In genomic region chr1:12613180-12613579, GRCh38 we compare ENCODE assay signal across 19 cellular contexts. TPM values are rescaled to one million over a fixed set of nuclear protein-coding genes. Genes with fewer than 3 reads are reported as not detected.
DNase-seq lines count a peak whose midpoint lies in the region; ATAC-seq and TF ChIP-seq lines count a peak whose summit lies in the region.
"Had no signal": no experiment of that assay in that cellular context is flagged by ENCODE, and none has a peak within 500 bp of the region (broad histone marks: within the 10 kb centered on the region; RNA-seq: fewer than 3 reads in every experiment).

No MANE protein-coding gene starts in this region.

- H3K36me3 ChIP-seq in IMR-90 (ENCODE audit: control insufficient read depth, insufficient read depth, low read length) (peaks cover 13% of the 10 kb centered on the region), stomach (peaks cover 10 to 46% (median 34%) of the 10 kb centered on the region in 4 donors)
- H3K36me3 ChIP-seq: WERI-Rb-1 had no signal

- CTCF ChIA-PET in IMR-90 (lab: Yijun Ruan, JAX) = interaction anchor here (0.7 kb wide), 1 partner anchor 57 kb away, joined by 3 read pairs; no protein-coding TSS in a partner anchor

- DNase-seq in IMR-90 (no peak), immature natural killer cell (no peak), stomach (no peak), omental fat pad (ENCODE audit: low spot score) (no peak), 8988T (no peak)
- no peak for DNase-seq in activated T-helper 1 cell treated with anti-CD3 and anti-CD28 coated beads, Interleukin-12 subunit alpha, Interleukin-12 subunit beta, Interleukin-2, Interleukin-4 antibody, amounts not matched to agents 30 ng/mL and 10 ng/mL and 1 ng/mL, durations not matched to agents 14 hours and 24 hours and 36 hours (ENCODE audit: low spot score)
- DNase-seq: activated naive CD4-positive, alpha-beta T cell treated with anti-CD3 and anti-CD28 coated beads for 36 hours; effector memory CD4-positive, alpha-beta T cell; NCI-H1436 treated with DMSO at 0.1 percent for 48 hours; NCI-H524 treated with DMSO at 0.1 percent for 48 hours; WERI-Rb-1 had no signal

- H3K14ac ChIP-seq in IMR-90 (replicated peaks; ENCODE audit: low read depth, low read length) = no peak overlapping the region

- BruUV-seq in IMR-90 (replicated peaks; lab: Mats Ljungman, UMichigan) = no TSS peak

- no peak overlapping the region for H3K23ac ChIP-seq in IMR-90 (ENCODE audit: low read depth, low read length)

- H3K27ac ChIP-seq in IMR-90 (ENCODE audit: insufficient read depth, low read length) (no peak overlapping the region), stomach (peak overlapping the region in 3 of 5 donors; percentile 95 to 98 (median 98))
- H3K27ac ChIP-seq: C4-2B, suprapubic skin, WERI-Rb-1 had no signal

- H3K9me3 ChIP-seq in IMR-90 (ENCODE audit: control insufficient read depth, insufficient read depth, low read length) (no peaks in the 10 kb centered on the region), stomach (no peaks in the 10 kb centered on the region)
- H3K9me3 ChIP-seq: suprapubic skin had no signal

- H3K4me2 ChIP-seq in IMR-90 (ENCODE audit: low read depth, low read length) = no peak overlapping the region

- no peak overlapping the region for H3K9ac ChIP-seq in IMR-90 (ENCODE audit: low read depth, low read length)

- no peak overlapping the region for H2AK9ac ChIP-seq in IMR-90 (replicated peaks; ENCODE audit: low read depth, low read length, poor library complexity)

- TF ChIP-seq CTCF in IMR-90 (conservative IDR thresholded peaks at IDR 0.05; ENCODE audit: low read depth, low read length) = no peak
- TF ChIP-seq CTCF in stomach (IDR thresholded peaks at IDR 0.05) = no peak
- no peak for TF ChIP-seq CTCF in omental fat pad (IDR thresholded peaks at IDR 0.05)

- no peak for TF ChIP-seq RAD21 in IMR-90 (IDR thresholded peaks at IDR 0.05; ENCODE audit: low read length)

- H4K91ac ChIP-seq in IMR-90 (ENCODE audit: insufficient read depth, low read depth, low read length) = no peak overlapping the region; the same call in 1 of the 2 replicates

- H3K9me1 ChIP-seq in IMR-90 (ENCODE audit: insufficient read depth, low read length) = peaks cover 13% of the 10 kb centered on the region

- intact Hi-C loops in IMR-90 (cut with micrococcal nuclease) = no loop called here
- intact Hi-C loops in activated T-helper 1 cell treated with anti-CD3 and anti-CD28 coated beads, Interleukin-12 subunit alpha, Interleukin-12 subunit beta, Interleukin-2, Interleukin-4 antibody, amounts not matched to agents 30 ng/mL and 10 ng/mL and 1 ng/mL, durations not matched to agents 14 hours and 24 hours and 36 hours (cut with micrococcal nuclease) = no loop called here
- intact Hi-C loops in stomach (cut with DNase I; ENCODE audit: low total_unique reads) = no loop called here

- peak overlapping the region; percentile 12; the same call in 1 of the 2 replicates for H3K4ac ChIP-seq in IMR-90 (ENCODE audit: low read depth, low read length)

- no peak overlapping the region for H2BK120ac ChIP-seq in IMR-90 (ENCODE audit: low read depth, low read length)

- no peak overlapping the region for H2BK20ac ChIP-seq in IMR-90 (ENCODE audit: low read depth, low read length)

- H2AFZ ChIP-seq in IMR-90 (replicated peaks; ENCODE audit: low read length, poor library complexity) = no peak overlapping the region

- in situ Hi-C loops in IMR-90 (cut with MboI; ENCODE audit: low sequenced_read_pairs) = loop anchor here (10.0 to 25.0 kb wide), 2 partner anchors 58 to 201 kb away; no protein-coding TSS in a partner anchor

- peak overlapping the region; percentile 40 for H2AK5ac ChIP-seq in IMR-90 (ENCODE audit: low read depth, low read length)

- peaks cover 9 to 20% of the 10 kb centered on the region in 2 experiments; a peak in 2 of 4 replicates for H3K79me1 ChIP-seq in IMR-90 (ENCODE audit: low read depth in 1 of 2, low read length in 2 of 2)

- peak overlapping the region; percentile 23 for H3K4me3 Mint-ChIP-seq in activated T-helper 1 cell treated with anti-CD3 and anti-CD28 coated beads, Interleukin-12 subunit alpha, Interleukin-12 subunit beta, Interleukin-2, Interleukin-4 antibody, amounts not matched to agents 30 ng/mL and 10 ng/mL and 1 ng/mL, durations not matched to agents 14 hours and 24 hours and 36 hours
- peak overlapping the region; percentile 47 to 99 (median 99) for H3K4me3 Mint-ChIP-seq in immature natural killer cell
- H3K4me3 Mint-ChIP-seq: activated naive CD4-positive, alpha-beta T cell treated with anti-CD3 and anti-CD28 coated beads for 36 hours had no signal

- H4K8ac ChIP-seq in IMR-90 (ENCODE audit: low read depth in 2 of 2, low read length in 2 of 2) = no peak overlapping the region

- H2BK5ac ChIP-seq in IMR-90 (ENCODE audit: low read depth, low read length, poor library complexity, severe bottlenecking) = no peak overlapping the region

- H3K27ac Mint-ChIP-seq in activated T-helper 1 cell treated with anti-CD3 and anti-CD28 coated beads, Interleukin-12 subunit alpha, Interleukin-12 subunit beta, Interleukin-2, Interleukin-4 antibody, amounts not matched to agents 30 ng/mL and 10 ng/mL and 1 ng/mL, durations not matched to agents 14 hours and 24 hours and 36 hours = no peak overlapping the region
- peak overlapping the region in 5 of 6 donors; percentile 42 to 98 (median 84) for H3K27ac Mint-ChIP-seq in immature natural killer cell
- H3K27ac Mint-ChIP-seq: activated naive CD4-positive, alpha-beta T cell treated with anti-CD3 and anti-CD28 coated beads for 36 hours had no signal

- no peak overlapping the region for H4K5ac ChIP-seq in IMR-90 (ENCODE audit: low read depth, low read length)

- no peak overlapping the region for H3K56ac ChIP-seq in IMR-90 (ENCODE audit: extremely low read depth, insufficient read depth, low read length)

- peaks cover 75% of the 10 kb centered on the region for H3K4me1 Mint-ChIP-seq in activated T-helper 1 cell treated with anti-CD3 and anti-CD28 coated beads, Interleukin-12 subunit alpha, Interleukin-12 subunit beta, Interleukin-2, Interleukin-4 antibody, amounts not matched to agents 30 ng/mL and 10 ng/mL and 1 ng/mL, durations not matched to agents 14 hours and 24 hours and 36 hours (ENCODE audit: low read depth)
- H3K4me1 Mint-ChIP-seq in immature natural killer cell = peaks cover 79 to 84% of the 10 kb centered on the region in 2 donors

- no peaks in the 10 kb centered on the region for H4K20me1 ChIP-seq in IMR-90 (ENCODE audit: insufficient read depth, low read length)

- TF ChIP-seq POLR2A in IMR-90 (IDR thresholded peaks at IDR 0.05; ENCODE audit: low read depth, low read length) (no peak), stomach (IDR thresholded peaks at IDR 0.05) (no peak)

- TF ChIP-seq EP300 in stomach (IDR thresholded peaks at IDR 0.05) = no peak

- ATAC-seq in IMR-90 (ENCODE audit: low read depth) (no peak), omental fat pad (ENCODE audit: low FRiP score) (no peak), HG03460 (IDR thresholded peaks at IDR 0.05; ENCODE audit: unreplicated experiment) (no peak), HG03354 (IDR thresholded peaks at IDR 0.05; ENCODE audit: poor library complexity, severe bottlenecking, unreplicated experiment) (no peak)

- H3K4me1 ChIP-seq in IMR-90 (ENCODE audit: control insufficient read depth, insufficient read depth, low read length) (peaks cover 11% of the 10 kb centered on the region), stomach (peaks cover 44 to 81% (median 72%) of the 10 kb centered on the region in 4 donors)

- POLR2A ChIA-PET in IMR-90 (lab: Charles Lee; ENCODE audit: unreplicated experiment) = no interaction called here

- H3K27me3 Mint-ChIP-seq in activated T-helper 1 cell treated with anti-CD3 and anti-CD28 coated beads, Interleukin-12 subunit alpha, Interleukin-12 subunit beta, Interleukin-2, Interleukin-4 antibody, amounts not matched to agents 30 ng/mL and 10 ng/mL and 1 ng/mL, durations not matched to agents 14 hours and 24 hours and 36 hours (ENCODE audit: insufficient read depth) = no peaks in the 10 kb centered on the region
- H3K27me3 Mint-ChIP-seq in immature natural killer cell (ENCODE audit: low read depth in 3 of 3) = peaks cover 12 to 25% (median 20%) of the 10 kb centered on the region in 3 donors

- H2BK15ac ChIP-seq in IMR-90 (ENCODE audit: low read depth, low read length) = no peak overlapping the region

- dilution Hi-C loops in IMR-90 (cut with HindIII; ENCODE audit: low sequenced_read_pairs, unreplicated experiment) = no loop called here

- 100% methylated on average over 2 of the region's 4 CpGs; no CpG with 5 or more reads in 1 of the 2 experiments for WGBS in IMR-90 (ENCODE audit: extremely low coverage in 2 of 2, insufficient read length in 1 of 2), 2 experiments
- WGBS in stomach, 5 donors = 79 to 90% (median 83%) methylated on average over 4 of the region's 4 CpGs

- no peaks in the 10 kb centered on the region for H3K27me3 ChIP-seq in IMR-90 (ENCODE audit: control insufficient read depth, insufficient read depth, low read length)
- peaks cover 0 to 7% (median 0%) of the 10 kb centered on the region in 3 donors for H3K27me3 ChIP-seq in stomach
- H3K27me3 ChIP-seq: suprapubic skin had no signal

- no peak overlapping the region for H3K18ac ChIP-seq in IMR-90 (ENCODE audit: low read depth, low read length)

- H3K4me3 ChIP-seq in IMR-90 (ENCODE audit: insufficient read depth, low read depth, low read length) = no peak overlapping the region
- H3K4me3 ChIP-seq in stomach = no peak overlapping the region

- H3K9me3 Mint-ChIP-seq in activated T-helper 1 cell treated with anti-CD3 and anti-CD28 coated beads, Interleukin-12 subunit alpha, Interleukin-12 subunit beta, Interleukin-2, Interleukin-4 antibody, amounts not matched to agents 30 ng/mL and 10 ng/mL and 1 ng/mL, durations not matched to agents 14 hours and 24 hours and 36 hours = no peaks in the 10 kb centered on the region
- H3K9me3 Mint-ChIP-seq in immature natural killer cell = no peaks in the 10 kb centered on the region
- H3K9me3 Mint-ChIP-seq: activated naive CD4-positive, alpha-beta T cell treated with anti-CD3 and anti-CD28 coated beads for 36 hours had no signal

- H3K36me3 Mint-ChIP-seq in activated T-helper 1 cell treated with anti-CD3 and anti-CD28 coated beads, Interleukin-12 subunit alpha, Interleukin-12 subunit beta, Interleukin-2, Interleukin-4 antibody, amounts not matched to agents 30 ng/mL and 10 ng/mL and 1 ng/mL, durations not matched to agents 14 hours and 24 hours and 36 hours (ENCODE audit: low read depth) = peaks cover 60% of the 10 kb centered on the region
- peaks cover 16 to 18% (median 18%) of the 10 kb centered on the region in 3 donors for H3K36me3 Mint-ChIP-seq in immature natural killer cell

RNA-seq across cellular contexts. Expression of gene DHRS3, which starts 4.8 kb away (rescaled TPM):
- total RNA-seq in IMR-90 (2012; rRNA removed) = 11.4 and 14.5 TPM in 2 replicates
- polyA plus RNA-seq in IMR-90 (2012; rRNA removed) = 10.2 and 11.2 TPM in 2 replicates
- 9.9 and 24.8 TPM in 2 replicates for polyA plus RNA-seq in IMR-90 (2012; cell fraction: cytosol; rRNA removed)
- polyA plus RNA-seq in IMR-90 (2012; cell fraction: nucleus; rRNA removed; ENCODE audit: low replicate concordance) = 16.2 and 25.0 TPM in 2 replicates
- total RNA-seq in activated T-helper 1 cell treated with anti-CD3 and anti-CD28 coated beads, Interleukin-12 subunit alpha, Interleukin-12 subunit beta, Interleukin-2, Interleukin-4 antibody, amounts not matched to agents 30 ng/mL and 10 ng/mL and 1 ng/mL, durations not matched to agents 14 hours and 24 hours and 36 hours = 109 and 111 TPM in 2 replicates
- polyA plus RNA-seq in immature natural killer cell = 100 to 1,000 TPM in 1 of 3 donors, 10 to 100 TPM in 2; 70.3 to 116 (median 74.3) TPM
- 100 to 1,000 TPM in 1 of 5 donors, 10 to 100 TPM in 4; 15.1 to 103 (median 54.2) TPM for total RNA-seq in stomach
- 100 to 1,000 TPM in 1 of 3 donors, 10 to 100 TPM in 2; 50.2 to 102 (median 62.2) TPM for polyA plus RNA-seq in stomach
- total RNA-seq in omental fat pad = 100 to 1,000 TPM; 175 to 342 (median 227) TPM

RNA-seq across cellular contexts. Expression of gene AADACL4, which starts 30.7 kb away (rescaled TPM):
- total RNA-seq in IMR-90 (2012; rRNA removed) = not detected in 2 replicates
- polyA plus RNA-seq in IMR-90 (2012; rRNA removed) = not detected in 2 replicates
- not detected in 2 replicates for polyA plus RNA-seq in IMR-90 (2012; cell fraction: cytosol; rRNA removed)
- 0.10 TPM in 1 of 2 replicates, not detected in the other for polyA plus RNA-seq in IMR-90 (2012; cell fraction: nucleus; rRNA removed; ENCODE audit: low replicate concordance)
- not detected in 2 replicates for total RNA-seq in activated T-helper 1 cell treated with anti-CD3 and anti-CD28 coated beads, Interleukin-12 subunit alpha, Interleukin-12 subunit beta, Interleukin-2, Interleukin-4 antibody, amounts not matched to agents 30 ng/mL and 10 ng/mL and 1 ng/mL, durations not matched to agents 14 hours and 24 hours and 36 hours
- not detected for polyA plus RNA-seq in immature natural killer cell
- total RNA-seq in stomach = not detected
- polyA plus RNA-seq in stomach = not detected
- under 1 TPM in 1 of 4 donors, not detected in 3; 0.28 TPM for total RNA-seq in omental fat pad
- total RNA-seq: activated CD8-positive, alpha-beta memory T cell treated with anti-CD3 and anti-CD28 coated beads for 36 hours; activated naive CD4-positive, alpha-beta T cell treated with anti-CD3 and anti-CD28 coated beads for 36 hours; cardiac septum; LHCN-M2; pulmonary artery endothelial cell; suprapubic skin had no signal
